9 cellular contexts compared by ENCODE assay signal in genomic region chr20:208937-209566, GRCh38. TPM values are rescaled to one million over a fixed set of nuclear protein-coding genes. Genes with fewer than 3 reads are reported as not detected.
A peak's percentile ranks its signal among the peaks of the same experiment; 100 is the strongest.
DNase-seq lines count a peak whose midpoint lies in the region; ATAC-seq lines count a peak whose summit lies in the region.
"Had no signal": no experiment of that assay in that cellular context is flagged by ENCODE, and none has a peak within 500 bp of the region (broad histone marks: within the 10 kb centered on the region; RNA-seq: fewer than 3 reads in every experiment).

No MANE protein-coding gene starts in this region.

- H3K4me1 Mint-ChIP-seq in activated CD4-positive, alpha-beta T cell treated with anti-CD3 and anti-CD28 coated beads for 36 hours: no peaks in the 10 kb centered on the region
- H3K4me1 Mint-ChIP-seq in stimulated activated naive CD8-positive, alpha-beta T cell treated with anti-CD3 and anti-CD28 coated beads, Interleukin-15, amount 100 ng/mL, for 72 hours: no peaks in the 10 kb centered on the region

- peak; percentile 99 for ATAC-seq in activated CD4-positive, alpha-beta T cell treated with anti-CD3 and anti-CD28 coated beads for 36 hours
- peak; percentile 66 for ATAC-seq in HG02885 (IDR thresholded peaks at IDR 0.05; ENCODE audit: poor library complexity, unreplicated experiment)
- ATAC-seq in stimulated activated naive CD8-positive, alpha-beta T cell treated with anti-CD3 and anti-CD28 coated beads, Interleukin-15, amount 100 ng/mL, for 72 hours: peak; percentile 89
- ATAC-seq in GM21447 (IDR thresholded peaks at IDR 0.05; ENCODE audit: unreplicated experiment): no peak

- peak; percentile 26 for DNase-seq in activated CD4-positive, alpha-beta T cell treated with anti-CD3 and anti-CD28 coated beads for 36 hours
- no peak for DNase-seq in activated CD4-positive, alpha-beta T cell treated with anti-CD3 and anti-CD28 coated beads for 1 hour
- DNase-seq in NCI-H82 (lab: John Stamatoyannopoulos, UW): peak; percentile 75
- peak; percentile 64 for DNase-seq in astrocyte of the hippocampus (ENCODE audit: low read depth, low spot score)
- DNase-seq in iPS-NIHi7 (ENCODE audit: extremely low spot score): peak; percentile 45
- peak; percentile 12 to 26 for DNase-seq in stimulated activated naive CD8-positive, alpha-beta T cell treated with anti-CD3 and anti-CD28 coated beads, Interleukin-15, amount 100 ng/mL, for 72 hours

- CTCF ChIA-PET in activated CD4-positive, alpha-beta T cell treated with anti-CD3 and anti-CD28 coated beads for 36 hours (lab: Charles Lee): interaction anchor here (0.7 to 2.7 kb wide), 3 partner anchors 56 to 120 kb away, joined by 3 to 29 read pairs (median 3); no protein-coding TSS in a partner anchor

- POLR2A ChIA-PET in activated CD4-positive, alpha-beta T cell treated with anti-CD3 and anti-CD28 coated beads for 36 hours (lab: Charles Lee): no interaction called here

- intact Hi-C loops in activated CD4-positive, alpha-beta T cell treated with anti-CD3 and anti-CD28 coated beads for 36 hours (cut with DNase I, micrococcal nuclease): loop anchor here (1.0 to 5.0 kb wide), 3 partner anchors 58 to 121 kb away; partner anchors contain the start of gene SOX12 (in 1 of the 2)

- H3K9me3 Mint-ChIP-seq in activated CD4-positive, alpha-beta T cell treated with anti-CD3 and anti-CD28 coated beads for 36 hours (ENCODE audit: low read depth): no peaks in the 10 kb centered on the region
- no peaks in the 10 kb centered on the region for H3K9me3 Mint-ChIP-seq in stimulated activated naive CD8-positive, alpha-beta T cell treated with anti-CD3 and anti-CD28 coated beads, Interleukin-15, amount 100 ng/mL, for 72 hours
- H3K9me3 Mint-ChIP-seq: dendritic cell treated with granulocyte-macrophage colony-stimulating factor and Interleukin-4, amounts not matched to agents 40 ng/mL and 50 ng/mL, for 4 days had no signal

- H3K27me3 Mint-ChIP-seq in activated CD4-positive, alpha-beta T cell treated with anti-CD3 and anti-CD28 coated beads for 36 hours: peaks cover 6% of the 10 kb centered on the region
- peaks cover 7% of the 10 kb centered on the region for H3K27me3 Mint-ChIP-seq in stimulated activated naive CD8-positive, alpha-beta T cell treated with anti-CD3 and anti-CD28 coated beads, Interleukin-15, amount 100 ng/mL, for 72 hours

- H3K4me3 Mint-ChIP-seq in activated CD4-positive, alpha-beta T cell treated with anti-CD3 and anti-CD28 coated beads for 36 hours: no peak overlapping the region
- no peak overlapping the region for H3K4me3 Mint-ChIP-seq in stimulated activated naive CD8-positive, alpha-beta T cell treated with anti-CD3 and anti-CD28 coated beads, Interleukin-15, amount 100 ng/mL, for 72 hours
- H3K4me3 Mint-ChIP-seq: dendritic cell treated with granulocyte-macrophage colony-stimulating factor and Interleukin-4, amounts not matched to agents 40 ng/mL and 50 ng/mL, for 4 days had no signal

- H3K36me3 Mint-ChIP-seq in activated CD4-positive, alpha-beta T cell treated with anti-CD3 and anti-CD28 coated beads for 36 hours (ENCODE audit: low read depth): no peaks in the 10 kb centered on the region

- H3K27ac Mint-ChIP-seq in activated CD4-positive, alpha-beta T cell treated with anti-CD3 and anti-CD28 coated beads for 36 hours: no peak overlapping the region
- H3K27ac Mint-ChIP-seq in stimulated activated naive CD8-positive, alpha-beta T cell treated with anti-CD3 and anti-CD28 coated beads, Interleukin-15, amount 100 ng/mL, for 72 hours: no peak overlapping the region
- H3K27ac Mint-ChIP-seq: dendritic cell treated with granulocyte-macrophage colony-stimulating factor and Interleukin-4, amounts not matched to agents 40 ng/mL and 50 ng/mL, for 4 days had no signal

RNA-seq across cellular contexts. Expression of gene DEFB129, which starts 18.0 kb away (rescaled TPM):
- total RNA-seq in activated CD4-positive, alpha-beta T cell treated with anti-CD3 and anti-CD28 coated beads for 36 hours: not detected

RNA-seq across cellular contexts. Expression of gene DEFB128, which starts 19.5 kb away (rescaled TPM):
- not detected for total RNA-seq in activated CD4-positive, alpha-beta T cell treated with anti-CD3 and anti-CD28 coated beads for 36 hours

RNA-seq across cellular contexts. Expression of gene DEFB132, which starts 48.5 kb away (rescaled TPM):
- not detected for total RNA-seq in activated CD4-positive, alpha-beta T cell treated with anti-CD3 and anti-CD28 coated beads for 36 hours

RNA-seq across cellular contexts. Expression of gene DEFB127, which starts 51.8 kb away (rescaled TPM):
- not detected for total RNA-seq in activated CD4-positive, alpha-beta T cell treated with anti-CD3 and anti-CD28 coated beads for 36 hours
